Comparison of ENCODE assay signal across 8 cellular contexts in the genomic region with DNA sequence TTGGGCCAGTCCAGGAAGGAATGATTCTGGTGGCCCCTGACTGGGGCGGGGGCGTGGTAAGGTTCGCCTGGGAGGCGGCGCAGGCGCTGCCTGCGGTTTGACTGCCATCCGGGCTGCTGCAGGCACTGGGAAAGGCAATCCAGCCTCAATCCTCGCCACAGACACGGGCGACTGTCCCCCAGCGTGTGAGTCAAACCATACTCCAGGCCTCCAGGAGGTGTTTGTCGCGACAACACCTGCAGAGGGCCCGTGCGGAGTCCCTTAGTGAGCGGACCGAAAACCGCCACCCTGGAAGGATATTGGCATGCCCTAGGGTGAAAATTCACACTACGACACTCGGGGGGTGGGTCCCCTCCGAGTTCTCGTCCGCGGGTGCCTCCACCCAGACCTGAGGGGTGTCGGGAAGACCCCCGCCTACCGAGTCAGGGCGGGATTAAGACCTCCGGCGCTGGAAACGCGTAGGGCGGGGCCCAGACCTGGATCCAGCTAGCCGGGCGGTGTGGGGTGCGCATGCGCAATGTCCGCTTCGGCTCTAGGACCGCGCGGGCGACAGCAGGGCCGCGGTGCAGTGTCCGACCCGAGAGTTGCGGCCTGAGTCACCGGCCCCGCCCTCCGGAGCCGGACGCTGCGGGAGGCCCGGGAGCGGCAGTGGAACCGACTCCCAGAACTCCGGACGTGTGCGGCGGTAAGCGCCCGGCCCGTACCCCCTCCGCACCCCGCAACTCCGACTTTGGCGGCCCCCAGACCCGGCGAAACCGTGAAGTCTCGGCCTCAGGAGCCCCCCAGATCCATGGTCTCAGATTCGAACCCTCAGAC. TPM values are rescaled to one million over a fixed set of nuclear protein-coding genes. Genes with fewer than 3 reads are reported as not detected.
DNase-seq lines count a peak whose midpoint lies in the region; ATAC-seq, FAIRE-seq and TF ChIP-seq lines count a peak whose summit lies in the region.

A gene (plus strand): TSS at position 594 of the 816 bp plus-strand sequence. CDS start 946 bp downstream, outside the sequence.

- H3K27ac ChIP-seq in left ventricle myocardium inferior (replicated peaks) (peak within 1 kb of the TSS; percentile 98), uterus (peak within 1 kb of the TSS; percentile 95 to 97)

- intact Hi-C loops in left ventricle myocardium inferior (cut with micrococcal nuclease): no loop called here
- intact Hi-C loops in uterus (cut with DNase I; ENCODE audit: low total_unique reads): no loop called here

- peak; percentile 98 for FAIRE-seq in GM12892 (lab: Jason Lieb, UNC)

- DNase-seq in GM12892 (ENCODE audit: insufficient read length) (peak; percentile 96), NCI-H146 (lab: John Stamatoyannopoulos, UW) (peak; percentile 98), T-helper 1 cell (peak; percentile 81 to 96 (median 87)), amniotic epithelial cell (ENCODE audit: low read depth) (peak; percentile 86), left ventricle myocardium inferior (peak; percentile 99), pulmonary artery endothelial cell (ENCODE audit: low read depth, low spot score) (peak; percentile 79), uterus (peak; percentile 97)

- H3K9me3 ChIP-seq in left ventricle myocardium inferior (replicated peaks) (no peaks in the 10 kb centered on the region), uterus (no peaks in the 10 kb centered on the region)

- peak within 1 kb of the TSS; percentile 86 for H3K4me3 ChIP-seq in left ventricle myocardium inferior
- H3K4me3 ChIP-seq in uterus: peak within 1 kb of the TSS; percentile 80 to 92

- H3K27me3 ChIP-seq in left ventricle myocardium inferior (ENCODE audit: low read depth): no peaks in the 10 kb centered on the region
- no peaks in the 10 kb centered on the region for H3K27me3 ChIP-seq in uterus

- peak; percentile 39 for TF ChIP-seq CTCF in left ventricle myocardium inferior (IDR thresholded peaks at IDR 0.05; ENCODE audit: borderline replicate concordance)
- peak in 3 of 4 experiments; percentile 17 to 39 (median 32) for TF ChIP-seq CTCF in uterus (IDR thresholded peaks at IDR 0.05)

- TF ChIP-seq POLR2A in GM12892 (IDR thresholded peaks at IDR 0.05; ENCODE audit: low read depth, low read length) (peak; percentile 83; the same call in 1 of the 2 replicates), uterus (IDR thresholded peaks at IDR 0.05) (peak; percentile 91 to 99)

- H3K4me1 ChIP-seq in left ventricle myocardium inferior (peaks cover 43% of the 10 kb centered on the region), uterus (peaks cover 0 to 10% of the 10 kb centered on the region in 2 donors)

- peaks cover 30% of the 10 kb centered on the region for H3K36me3 ChIP-seq in left ventricle myocardium inferior
- H3K36me3 ChIP-seq in uterus: no peaks in the 10 kb centered on the region

- peak; percentile 80 for ATAC-seq in HG02852 (IDR thresholded peaks at IDR 0.05; ENCODE audit: unreplicated experiment)

RNA-seq across cellular contexts. Expression of the gene that starts here (rescaled TPM):
- 328 TPM for polyA plus RNA-seq in GM12892 (2012; ENCODE audit: missing spikeins)
- total RNA-seq in left ventricle myocardium inferior (767 TPM), pulmonary artery endothelial cell (308 and 425 TPM in 2 replicates), uterus (100 to 1,000 TPM; 134 to 511 (median 179) TPM)

Comparison
In these comparisons a context has a peak if more than half of its experiments do, and no peak if none do; other contexts are left out.
1. Peak in every context shown above with its lines: DNase-seq, ATAC-seq, H3K4me3 ChIP-seq and H3K27ac ChIP-seq.